3 cellular contexts compared by ENCODE assay signal in genomic region chr2:88148929-88149438, GRCh38.
A peak's percentile ranks its signal among the peaks of the same experiment; 100 is the strongest.
TF ChIP-seq lines count a peak whose summit lies in the region.

No MANE protein-coding gene starts in this region.

TF ChIP-seq in HepG2, 621 proteins besides CTCF, POLR2A, EP300 and RAD21:
- TF ChIP-seq ZNF317 (CRISPR knock-in tag; IDR thresholded peaks at IDR 0.05) (peak; percentile 97), KLF15 (CRISPR knock-in tag; IDR thresholded peaks at IDR 0.05; ENCODE audit: borderline replicate concordance) (no peak), ZNF136 (CRISPR knock-in tag; IDR thresholded peaks at IDR 0.05; ENCODE audit: low read depth) (peak; percentile 93; the same call in 1 of the 2 replicates)

TF ChIP-seq in HEK293, 187 proteins besides CTCF, POLR2A, EP300 and RAD21:
- no peak for TF ChIP-seq ZBTB7A (tag by site-specific recombination; IDR thresholded peaks at IDR 0.05; ENCODE audit: low read depth)
- TF ChIP-seq SETDB1 (IDR thresholded peaks at IDR 0.05; ENCODE audit: insufficient read length, low read length) = peak; percentile 86

TF ChIP-seq in WTC11, 78 proteins besides CTCF, POLR2A, EP300 and RAD21:
- no peak for TF ChIP-seq JUN (CRISPR knock-in tag; IDR thresholded peaks at IDR 0.05)
- no peak for TF ChIP-seq SP1 (CRISPR knock-in tag; conservative IDR thresholded peaks at IDR 0.05)
- TF ChIP-seq AFF4 (CRISPR knock-in tag; IDR thresholded peaks at IDR 0.05; ENCODE audit: borderline replicate concordance) = no peak
- no peak for TF ChIP-seq PRDM15 (CRISPR knock-in tag; IDR thresholded peaks at IDR 0.05)
- no peak for TF ChIP-seq CDX4 (CRISPR knock-in tag; IDR thresholded peaks at IDR 0.05; ENCODE audit: borderline replicate concordance)
- no peak for TF ChIP-seq KAT7 (CRISPR knock-in tag; IDR thresholded peaks at IDR 0.05; ENCODE audit: borderline replicate concordance)
- TF ChIP-seq ZNF317 (CRISPR knock-in tag; IDR thresholded peaks at IDR 0.05; ENCODE audit: borderline replicate concordance, low read depth) = peak; percentile 45; the same call in 1 of the 2 replicates
